ENCODE assay signal across 1 cellular context in the genomic region with DNA sequence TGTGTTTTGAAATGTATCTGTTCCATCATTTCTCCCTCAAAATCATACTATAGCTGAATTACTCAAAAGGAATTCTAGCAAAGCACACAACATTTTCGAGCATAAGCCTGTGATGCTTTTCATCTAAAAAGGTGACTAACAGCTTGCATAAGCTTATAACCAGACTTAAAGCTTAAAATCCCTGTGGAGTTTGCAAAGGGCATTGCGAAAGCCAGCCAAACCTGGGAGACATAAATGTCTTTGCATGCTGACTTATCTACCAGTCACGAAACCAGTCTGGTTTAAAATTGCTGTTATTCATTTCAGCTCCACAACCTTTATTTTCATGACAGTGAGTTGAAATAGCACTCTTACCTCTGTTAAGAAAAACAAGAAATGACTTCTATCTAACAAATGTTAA.
TF ChIP-seq lines count a peak whose summit lies in the region.

No MANE protein-coding gene starts in this region.

TF ChIP-seq in HepG2, 621 proteins besides CTCF, POLR2A, EP300 and RAD21 (continued from another document):
- no peak for TF ChIP-seq NCOA1 (CRISPR knock-in tag; IDR thresholded peaks at IDR 0.05)
- peak; percentile 56; the same call in 1 of the 2 replicates for TF ChIP-seq CEBPB (IDR thresholded peaks at IDR 0.05; ENCODE audit: borderline replicate concordance, low read depth, low read length)
- TF ChIP-seq RFXAP (CRISPR knock-in tag; IDR thresholded peaks at IDR 0.05; ENCODE audit: borderline replicate concordance): no peak
